In genomic region chr2:233831011-233831721, GRCh38 we compare ENCODE assay signal across 18 cellular contexts. TPM values are rescaled to one million over a fixed set of nuclear protein-coding genes. Genes with fewer than 3 reads are reported as not detected.
DNase-seq lines count a peak whose midpoint lies in the region; ATAC-seq, FAIRE-seq and TF ChIP-seq lines count a peak whose summit lies in the region.
"Had no signal": no experiment of that assay in that cellular context is flagged by ENCODE, and none has a peak within 500 bp of the region (broad histone marks: within the 10 kb centered on the region; RNA-seq: fewer than 3 reads in every experiment).

No MANE protein-coding gene starts in this region.

- FAIRE-seq in A549 (lab: Jason Lieb, UNC): no peak
- FAIRE-seq: frontal cortex had no signal

- TF ChIP-seq CTCF in A549 (IDR thresholded peaks at IDR 0.05) (no peak), RWPE1 (conservative IDR thresholded peaks at IDR 0.05; ENCODE audit: low read depth) (no peak), uterus (IDR thresholded peaks at IDR 0.05) (no peak)

- TF ChIP-seq POLR2A in A549 (IDR thresholded peaks at IDR 0.05; ENCODE audit: low read length) (no peak), uterus (IDR thresholded peaks at IDR 0.05) (no peak)

- TF ChIP-seq EP300 in A549 (IDR thresholded peaks at IDR 0.05): no peak

- 90% methylated on average over 12 of the region's 14 CpGs for WGBS in A549 (ENCODE audit: missing lambda C conversion rate)

- intact Hi-C loops in uterus (cut with DNase I; ENCODE audit: low total_unique reads): no loop called here

- H3K4me1 ChIP-seq in A549: peaks cover 61% of the 10 kb centered on the region
- H3K4me1 ChIP-seq in BLaER1: peaks cover 71% of the 10 kb centered on the region
- H3K4me1 ChIP-seq in uterus: no peaks in the 10 kb centered on the region
- H3K4me1 ChIP-seq: adrenal gland had no signal

- peak overlapping the region; percentile 91 to 93 for H3K27ac ChIP-seq in A549
- peak overlapping the region; percentile 81 for H3K27ac ChIP-seq in BLaER1
- H3K27ac ChIP-seq in RWPE1: peak overlapping the region; percentile 67
- H3K27ac ChIP-seq in uterus: no peak overlapping the region
- H3K27ac ChIP-seq: adrenal gland had no signal

- H3K36me3 ChIP-seq in BLaER1 (peaks cover 22% of the 10 kb centered on the region), uterus (no peaks in the 10 kb centered on the region)
- H3K36me3 ChIP-seq: adrenal gland had no signal

- H3K4me2 ChIP-seq in A549 (no peak overlapping the region), BLaER1 (peak overlapping the region; percentile 91)

- peaks cover 15% of the 10 kb centered on the region for H4K20me1 ChIP-seq in BLaER1

- no peak for ATAC-seq in A549
- ATAC-seq in HG02610 (IDR thresholded peaks at IDR 0.05; ENCODE audit: unreplicated experiment): no peak
- ATAC-seq: activated CD4-positive, alpha-beta T cell treated with anti-CD3 and anti-CD28 coated beads for 36 hours had no signal

- H3K4me3 ChIP-seq in A549 (no peak overlapping the region), BLaER1 (peak overlapping the region; percentile 27; the same call in 1 of the 2 replicates), uterus (no peak overlapping the region)
- H3K4me3 ChIP-seq: adrenal gland, lung had no signal

- H3K9me3 ChIP-seq in A549 (0 out of 3 replicates have a peak, but pooled peaks cover 6% of the 10 kb centered on the region), BLaER1 (no peaks in the 10 kb centered on the region), uterus (no peaks in the 10 kb centered on the region)
- H3K9me3 ChIP-seq: adrenal gland had no signal

- POLR2A ChIA-PET in A549 (lab: Yijun Ruan, JAX): interaction anchor here (1.3 kb wide), 1 partner anchor 417 kb away, joined by 4 read pairs; no protein-coding TSS in a partner anchor
- POLR2A ChIA-PET in RWPE1 (lab: Yijun Ruan, JAX; ENCODE audit: low non-redundant PET): no interaction called here

- no peak for TF ChIP-seq RAD21 in A549 (conservative IDR thresholded peaks at IDR 0.05 in 1 of 2, IDR thresholded peaks at IDR 0.05 in 1 of 2)

- no peak for DNase-seq in A549 (ENCODE audit: low read depth in 1 of 2, low spot score in 1 of 2)
- no peak for DNase-seq in RWPE1 (ENCODE audit: low spot score)
- DNase-seq in islet precursor cell: peak; percentile 52
- no peak for DNase-seq in uterus
- no peak for DNase-seq in NCI-H226
- DNase-seq: activated CD4-positive, alpha-beta T cell treated with anti-CD3 and anti-CD28 coated beads for 36 hours; EL; NCI-H2029; stimulated activated CD4-positive, alpha-beta T cell treated with anti-CD3 and anti-CD28 coated beads, Interleukin-15, amount 100 ng/mL, for 24 hours had no signal

- CTCF ChIA-PET in A549 (lab: Yijun Ruan, JAX) (interaction anchor here (0.5 to 4.8 kb wide), 9 partner anchors 12 to 637 kb away, joined by 3 to 83 read pairs (median 13); no protein-coding TSS in a partner anchor), RWPE1 (lab: Yijun Ruan, JAX) (no interaction called here)

- peak overlapping the region; percentile 52 for H3K9ac ChIP-seq in BLaER1

- H3K27me3 ChIP-seq in BLaER1 (no peaks in the 10 kb centered on the region), uterus (no peaks in the 10 kb centered on the region)
- H3K27me3 ChIP-seq: adrenal gland had no signal

TF ChIP-seq in A549, 52 proteins besides CTCF, POLR2A, EP300 and RAD21:
- TF ChIP-seq HOXA7 (CRISPR knock-in tag; IDR thresholded peaks at IDR 0.05): peak; percentile 75; the same call in 1 of the 2 replicates
- TF ChIP-seq BCL3 (IDR thresholded peaks at IDR 0.05): no peak

RNA-seq across cellular contexts. Expression of gene HJURP, which starts 23.2 kb away (rescaled TPM):
- 111 and 119 TPM in 2 replicates for polyA plus RNA-seq in A549 (2011; rRNA removed)
- 118 and 128 TPM in 2 replicates for polyA plus RNA-seq in A549 (2012; cell fraction: cytosol; rRNA removed)
- 310 and 320 TPM in 2 replicates for polyA plus RNA-seq in A549 (2012; cell fraction: nucleus; rRNA removed)
- 102 to 109 TPM (median 103 TPM) in 3 replicates for polyA plus RNA-seq in A549 (2017; fragmentation: RNase III; extraction: RNeasy Plus Mini Kit Qiagen cat#74134 plus additional on column Dnase treatment)
- 230 and 268 TPM in 2 replicates for polyA minus RNA-seq in A549 (2011; rRNA and poly(A)+ RNA removed)
- 10 to 100 TPM in 1 of 4 donors, not detected in 3; 13.0 TPM for total RNA-seq in uterus

RNA-seq across cellular contexts. Expression of gene MROH2A, which starts 53.0 kb away (rescaled TPM):
- polyA plus RNA-seq in A549 (2011; rRNA removed) (0.63 and 0.71 TPM in 2 replicates), A549 (2017; fragmentation: RNase III; extraction: RNeasy Plus Mini Kit Qiagen cat#74134 plus additional on column Dnase treatment) (0.04 to 0.28 TPM (median 0.10 TPM) in 3 replicates)
- 0.25 and 0.26 TPM in 2 replicates for polyA plus RNA-seq in A549 (2012; cell fraction: cytosol; rRNA removed)
- 0.30 and 0.58 TPM in 2 replicates for polyA plus RNA-seq in A549 (2012; cell fraction: nucleus; rRNA removed)
- polyA minus RNA-seq in A549 (2011; rRNA and poly(A)+ RNA removed): 0.54 TPM in 1 of 2 replicates, not detected in the other
- total RNA-seq in uterus: not detected
- total RNA-seq: activated CD4-positive, alpha-beta T cell treated with anti-CD3 and anti-CD28 coated beads for 36 hours; adrenal gland; frontal cortex; natural killer cell treated with Interleukin-12 subunit alpha and Interleukin-12 subunit beta and Interleukin-15 and Interleukin-18, amount 100 ng/mL, for 72 hours; pulmonary artery endothelial cell; T-helper 2 cell treated with Interferon-gamma antibody and Interleukin-4, amounts not matched to agents 100 ng/mL and 5 ng/mL, for 36 hours; temporal lobe had no signal
- polyA plus RNA-seq: lung had no signal

Comparison
In these comparisons a context has a peak if more than half of its experiments do, and no peak if none do; other contexts are left out.
1. H3K27ac ChIP-seq: peak in A549 (2 of 2), BLaER1 (single experiment) and RWPE1 (single experiment); none in uterus (0 of 2).